In the genomic region with DNA sequence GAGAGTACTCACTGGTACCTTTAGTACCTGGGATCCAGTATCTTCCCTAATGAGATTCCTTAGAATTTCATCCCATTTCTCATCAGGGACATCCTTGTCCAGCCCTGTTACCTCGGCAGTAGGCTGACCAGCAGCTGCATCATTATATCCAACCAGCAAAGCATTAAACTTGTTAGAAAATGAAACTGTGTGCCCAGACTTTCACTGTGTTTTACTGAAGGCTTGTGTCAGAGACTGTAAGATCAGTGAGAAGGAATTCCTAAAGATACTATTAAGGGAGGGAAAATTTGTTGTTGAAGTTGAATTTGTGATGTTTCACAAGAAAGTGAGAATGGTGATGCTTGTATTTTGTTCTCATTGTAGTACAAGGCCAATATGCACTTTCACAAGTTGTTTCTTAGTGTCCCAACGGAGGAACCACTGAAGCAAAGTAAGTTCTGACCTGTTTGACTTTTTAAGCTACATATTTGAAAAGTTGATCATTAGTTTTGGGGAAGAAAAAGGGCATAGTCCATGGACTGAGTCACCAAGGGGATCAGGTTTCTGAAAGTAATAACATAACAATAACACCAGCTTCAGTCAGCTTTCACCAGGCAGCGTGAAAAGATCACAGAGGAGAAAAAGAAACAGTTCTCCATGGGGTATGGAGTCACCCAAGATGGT, we compare ENCODE assay signal across 12 cellular contexts. TPM values are rescaled to one million over a fixed set of nuclear protein-coding genes. Genes with fewer than 3 reads are reported as not detected.
DNase-seq lines count a peak whose midpoint lies in the region; ATAC-seq and TF ChIP-seq lines count a peak whose summit lies in the region.
"Had no signal": no experiment of that assay in that cellular context is flagged by ENCODE, and none has a peak within 500 bp of the region (broad histone marks: within the 10 kb centered on the region; RNA-seq: fewer than 3 reads in every experiment).

No MANE protein-coding gene starts in this region.

- no peak overlapping the region for H3K27ac Mint-ChIP-seq in activated naive CD4-positive, alpha-beta T cell treated with anti-CD3 and anti-CD28 coated beads, Interleukin-2, amount 50 U/mL, for 72 hours

- H3K4me1 ChIP-seq in ascending aorta (peaks cover 0 to 17% of the 10 kb centered on the region in 2 donors), aorta (ENCODE audit: control insufficient read depth in 1 of 2, insufficient read depth in 2 of 2, low read length in 2 of 2) (peaks cover 1 to 3% of the 10 kb centered on the region in 2 donors)
- H3K4me1 ChIP-seq: lower lobe of right lung had no signal

- DNase-seq in activated naive CD4-positive, alpha-beta T cell treated with anti-CD3 and anti-CD28 coated beads, Interleukin-2, amount 50 U/mL, for 72 hours (ENCODE audit: low spot score in 2 of 2): no peak
- no peak for DNase-seq in activated naive CD4-positive, alpha-beta T cell treated with anti-CD3 and anti-CD28 coated beads, Interleukin-2, amount 50 U/mL, for 16 hours
- DNase-seq in ascending aorta (ENCODE audit: low spot score in 2 of 2) (no peak), iris pigment epithelial cell (ENCODE audit: low read depth) (peak; percentile 89), aorta (no peak), NCI-H128 (lab: John Stamatoyannopoulos, UW; ENCODE audit: unreplicated experiment) (no peak), ureter (ENCODE audit: low spot score) (no peak)
- DNase-seq: 8988T, lower lobe of right lung had no signal

- H3K36me3 Mint-ChIP-seq in activated naive CD4-positive, alpha-beta T cell treated with anti-CD3 and anti-CD28 coated beads, Interleukin-2, amount 50 U/mL, for 72 hours: peaks cover 0 to 6% of the 10 kb centered on the region in 2 donors

- H3K9me3 Mint-ChIP-seq in activated naive CD4-positive, alpha-beta T cell treated with anti-CD3 and anti-CD28 coated beads, Interleukin-2, amount 50 U/mL, for 72 hours: no peaks in the 10 kb centered on the region

- H3K9me3 ChIP-seq in ascending aorta (no peaks in the 10 kb centered on the region), aorta (ENCODE audit: control insufficient read depth, low read length) (no peaks in the 10 kb centered on the region)
- H3K9me3 ChIP-seq: lower lobe of right lung had no signal

- peaks cover 21 to 64% of the 10 kb centered on the region in 2 donors for H3K36me3 ChIP-seq in ascending aorta
- peaks cover 0 to 5% of the 10 kb centered on the region in 2 donors for H3K36me3 ChIP-seq in aorta (ENCODE audit: control insufficient read depth in 1 of 2, insufficient read depth in 2 of 2, low read length in 1 of 2)

- peak; percentile 41 to 65 for ATAC-seq in activated naive CD4-positive, alpha-beta T cell treated with anti-CD3 and anti-CD28 coated beads, Interleukin-2, amount 50 U/mL, for 72 hours
- ATAC-seq in aorta (ENCODE audit: low FRiP score) (no peak), GM21367 (IDR thresholded peaks at IDR 0.05; ENCODE audit: unreplicated experiment) (no peak)
- ATAC-seq: lower lobe of right lung had no signal

- 57% methylated on average over 3 of the region's 3 CpGs for WGBS in aorta, 2 donors

- H3K27me3 ChIP-seq in ascending aorta (no peaks in the 10 kb centered on the region), aorta (ENCODE audit: control insufficient read depth in 1 of 2, insufficient read depth in 2 of 2, low read length in 1 of 2) (no peaks in the 10 kb centered on the region)

- intact Hi-C loops in ascending aorta (cut with DNase I): loop anchor here (5.0 kb wide), 1 partner anchor 50 kb away; the partner anchor contains the start of gene GRAMD2B
- intact Hi-C loops in aorta (cut with DNase I): loop anchor here in 1 of 2 donors (5.0 kb wide), 1 partner anchor 90 kb away; no protein-coding TSS in a partner anchor

- H3K27ac ChIP-seq in ascending aorta (peak overlapping the region; percentile 62 to 74), aorta (ENCODE audit: low read depth in 1 of 2, low read length in 2 of 2) (peak overlapping the region; percentile 38 to 76)
- H3K27ac ChIP-seq: HL-60, lower lobe of right lung, SK-N-MC had no signal

- no peak overlapping the region for H3K4me3 ChIP-seq in ascending aorta
- no peak overlapping the region for H3K4me3 ChIP-seq in aorta (ENCODE audit: low read length in 2 of 2)
- H3K4me3 ChIP-seq: lower lobe of right lung, SK-N-MC had no signal

- TF ChIP-seq CTCF in ascending aorta (IDR thresholded peaks at IDR 0.05): no peak

RNA-seq across cellular contexts. Expression of gene GRAMD2B, which starts 48.8 kb away (rescaled TPM):
- total RNA-seq in activated naive CD4-positive, alpha-beta T cell treated with anti-CD3 and anti-CD28 coated beads, Interleukin-2, amount 50 U/mL, for 72 hours: 1 to 10 TPM; 9.5 to 9.6 TPM
- total RNA-seq in ascending aorta: 55.6 TPM
- total RNA-seq in aorta: 10 to 100 TPM; 30.6 to 44.7 TPM
- 10 to 100 TPM; 22.5 to 34.6 TPM for polyA plus RNA-seq in aorta
- 56.7 TPM for total RNA-seq in ureter

Comparison
In these comparisons a context has a peak if more than half of its experiments do, and no peak if none do; other contexts are left out.
1. ATAC-seq: peak in activated naive CD4-positive, alpha-beta T cell treated with anti-CD3 and anti-CD28 coated beads, Interleukin-2, amount 50 U/mL, for 72 hours (2 of 2); none in aorta (single experiment) and GM21367 (single experiment).